In the genomic region with DNA sequence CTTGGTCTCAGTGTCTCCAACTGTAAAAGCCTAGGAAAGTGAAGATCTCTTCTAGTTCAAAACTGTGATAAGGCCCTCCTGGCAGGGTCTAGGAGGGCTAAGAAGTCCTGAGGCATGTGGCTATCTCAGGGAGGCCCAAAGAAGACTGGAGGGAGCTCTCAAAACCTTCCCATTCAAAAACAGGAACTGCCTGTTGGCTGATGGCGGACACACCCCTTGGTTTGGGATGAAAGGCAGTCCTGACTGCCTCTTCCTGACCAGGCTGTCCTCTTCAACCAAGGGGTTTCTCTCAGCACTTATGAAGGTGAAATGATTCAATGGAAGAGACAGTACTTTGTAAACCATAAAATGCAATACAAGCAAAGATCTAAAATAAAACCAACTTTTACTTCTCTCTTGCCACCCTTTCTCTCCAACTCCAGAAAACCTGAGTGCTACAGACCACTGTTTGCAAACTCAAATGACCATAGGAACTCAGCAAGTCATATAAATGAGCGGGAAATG, we compare ENCODE assay signal across 1 cellular context.
TF ChIP-seq lines count a peak whose summit lies in the region.

No MANE protein-coding gene starts in this region.

TF ChIP-seq in WTC11, 78 proteins besides CTCF, POLR2A, EP300 and RAD21 (continued from another document):
- TF ChIP-seq, protein P1, sequence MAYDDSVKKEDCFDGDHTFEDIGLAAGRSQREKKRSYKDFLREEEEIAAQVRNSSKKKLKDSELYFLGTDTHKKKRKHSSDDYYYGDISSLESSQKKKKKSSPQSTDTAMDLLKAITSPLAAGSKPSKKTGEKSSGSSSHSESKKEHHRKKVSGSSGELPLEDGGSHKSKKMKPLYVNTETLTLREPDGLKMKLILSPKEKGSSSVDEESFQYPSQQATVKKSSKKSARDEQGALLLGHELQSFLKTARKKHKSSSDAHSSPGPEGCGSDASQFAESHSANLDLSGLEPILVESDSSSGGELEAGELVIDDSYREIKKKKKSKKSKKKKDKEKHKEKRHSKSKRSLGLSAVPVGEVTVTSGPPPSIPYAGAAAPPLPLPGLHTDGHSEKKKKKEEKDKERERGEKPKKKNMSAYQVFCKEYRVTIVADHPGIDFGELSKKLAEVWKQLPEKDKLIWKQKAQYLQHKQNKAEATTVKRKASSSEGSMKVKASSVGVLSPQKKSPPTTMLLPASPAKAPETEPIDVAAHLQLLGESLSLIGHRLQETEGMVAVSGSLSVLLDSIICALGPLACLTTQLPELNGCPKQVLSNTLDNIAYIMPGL (CRISPR knock-in tag; IDR thresholded peaks at IDR 0.05) = no peak
- TF ChIP-seq, protein P2, sequence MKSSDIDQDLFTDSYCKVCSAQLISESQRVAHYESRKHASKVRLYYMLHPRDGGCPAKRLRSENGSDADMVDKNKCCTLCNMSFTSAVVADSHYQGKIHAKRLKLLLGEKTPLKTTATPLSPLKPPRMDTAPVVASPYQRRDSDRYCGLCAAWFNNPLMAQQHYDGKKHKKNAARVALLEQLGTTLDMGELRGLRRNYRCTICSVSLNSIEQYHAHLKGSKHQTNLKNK (CRISPR knock-in tag; IDR thresholded peaks at IDR 0.05) = no peak
TF ChIP-seq in WTC11: peak in this region for 0.
